In the genomic region with DNA sequence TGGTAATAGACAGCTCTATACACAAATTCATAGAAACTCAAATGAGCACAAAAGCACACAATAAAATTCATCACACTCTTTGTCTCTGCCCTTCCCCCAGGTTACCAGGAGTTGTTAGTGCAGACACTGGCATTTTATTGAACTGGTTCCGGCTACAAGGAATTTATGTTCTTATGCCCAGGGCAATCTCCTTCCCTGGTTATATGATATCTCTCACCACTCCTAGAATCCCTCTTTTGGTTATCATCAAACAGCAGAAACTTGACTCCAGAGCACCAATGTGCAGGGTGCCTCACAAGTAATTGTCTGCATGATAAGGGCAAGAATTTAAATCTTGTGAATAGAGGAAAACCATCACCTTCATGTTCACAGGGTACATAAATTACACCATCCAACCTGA, we compare ENCODE assay signal across 21 cellular contexts.
"Had no signal": no experiment of that assay in that cellular context is flagged by ENCODE, and none has a peak within 500 bp of the region (broad histone marks: within the 10 kb centered on the region; RNA-seq: fewer than 3 reads in every experiment).

No MANE protein-coding gene starts in this region.

- FAIRE-seq: bronchial epithelial cell had no signal

- DNase-seq: activated CD4-positive, alpha-beta T cell treated with anti-CD3 and anti-CD28 coated beads for 4 hours; activated CD8-positive, alpha-beta memory T cell treated with anti-CD3 and anti-CD28 coated beads, Interleukin-2, amount 50 U/mL, for 48 hours; activated CD8-positive, alpha-beta T cell treated with anti-CD3 and anti-CD28 coated beads for 36 hours; activated T-cell treated with anti-CD3 and anti-CD28 coated beads, Interleukin-2, amount 50 U/mL, for 1 hour; body of pancreas; central memory CD4-positive, alpha-beta T cell; Kasumi-1; NCI-H1092; NCI-H1417 treated with DMSO at 0.1 percent for 48 hours; NCI-H1694; NCI-H2029; NCI-H2107; NCI-H510A treated with DMSO at 0.1 percent for 48 hours; RPMI8226; T-cell had no signal

- H3K36me3 ChIP-seq: ascending aorta had no signal

- H3K27me3 ChIP-seq: ascending aorta, body of pancreas had no signal

- ATAC-seq: activated CD4-positive, CD25-positive, alpha-beta regulatory T cell treated with anti-CD3 and anti-CD28 coated beads, Interleukin-2, amount 50 U/mL, for 24 hours; activated CD8-positive, alpha-beta T cell treated with anti-CD3 and anti-CD28 coated beads for 36 hours; body of pancreas; Right ventricle myocardium inferior; T-cell had no signal

- H3K4me3 ChIP-seq: ascending aorta, body of pancreas, coronary artery, SK-N-MC had no signal

- H3K27ac ChIP-seq: ascending aorta, body of pancreas, coronary artery, SK-N-MC had no signal

- H3K4me1 ChIP-seq: body of pancreas had no signal

- H3K9me3 ChIP-seq: ascending aorta, body of pancreas had no signal
